ENCODE assay signal across 3 cellular contexts in the genomic region with DNA sequence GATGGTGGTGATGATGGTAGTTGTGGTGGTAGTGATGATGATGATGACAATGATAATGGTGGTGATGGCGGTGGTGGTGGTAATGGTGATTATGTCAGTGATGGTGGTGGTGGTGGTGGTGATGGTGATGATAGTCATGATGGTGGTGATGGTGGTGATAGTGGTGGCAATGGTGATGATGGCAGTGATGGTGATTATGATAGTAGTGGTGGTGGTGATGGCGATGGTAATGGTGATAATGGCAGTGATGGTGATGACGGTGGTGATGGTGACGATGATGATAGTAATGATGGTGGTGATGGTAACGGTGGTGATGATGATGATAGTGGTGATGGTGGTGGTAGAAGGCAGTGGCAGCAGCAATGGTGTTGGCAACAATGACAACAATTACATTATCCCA.
TF ChIP-seq lines count a peak whose summit lies in the region.

No MANE protein-coding gene starts in this region.

TF ChIP-seq in IMR-90, 13 proteins besides CTCF, POLR2A, EP300 and RAD21:
- TF ChIP-seq, protein P1, sequence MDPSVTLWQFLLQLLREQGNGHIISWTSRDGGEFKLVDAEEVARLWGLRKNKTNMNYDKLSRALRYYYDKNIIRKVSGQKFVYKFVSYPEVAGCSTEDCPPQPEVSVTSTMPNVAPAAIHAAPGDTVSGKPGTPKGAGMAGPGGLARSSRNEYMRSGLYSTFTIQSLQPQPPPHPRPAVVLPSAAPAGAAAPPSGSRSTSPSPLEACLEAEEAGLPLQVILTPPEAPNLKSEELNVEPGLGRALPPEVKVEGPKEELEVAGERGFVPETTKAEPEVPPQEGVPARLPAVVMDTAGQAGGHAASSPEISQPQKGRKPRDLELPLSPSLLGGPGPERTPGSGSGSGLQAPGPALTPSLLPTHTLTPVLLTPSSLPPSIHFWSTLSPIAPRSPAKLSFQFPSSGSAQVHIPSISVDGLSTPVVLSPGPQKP (IDR thresholded peaks at IDR 0.05; ENCODE audit: borderline replicate concordance, low read depth, low read length) = no peak
- TF ChIP-seq, protein P2, sequence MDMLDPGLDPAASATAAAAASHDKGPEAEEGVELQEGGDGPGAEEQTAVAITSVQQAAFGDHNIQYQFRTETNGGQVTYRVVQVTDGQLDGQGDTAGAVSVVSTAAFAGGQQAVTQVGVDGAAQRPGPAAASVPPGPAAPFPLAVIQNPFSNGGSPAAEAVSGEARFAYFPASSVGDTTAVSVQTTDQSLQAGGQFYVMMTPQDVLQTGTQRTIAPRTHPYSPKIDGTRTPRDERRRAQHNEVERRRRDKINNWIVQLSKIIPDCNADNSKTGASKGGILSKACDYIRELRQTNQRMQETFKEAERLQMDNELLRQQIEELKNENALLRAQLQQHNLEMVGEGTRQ (IDR thresholded peaks at IDR 0.05; ENCODE audit: low read depth, low read length) = no peak
- no peak for TF ChIP-seq RFX5 (IDR thresholded peaks at IDR 0.05; ENCODE audit: low read depth, low read length)
- TF ChIP-seq MXI1 (IDR thresholded peaks at IDR 0.05; ENCODE audit: borderline replicate concordance, low read depth, low read length) = no peak
- TF ChIP-seq CHD1 (IDR thresholded peaks at IDR 0.05; ENCODE audit: low read depth, low read length) = no peak
- no peak for TF ChIP-seq SMC3 (IDR thresholded peaks at IDR 0.05; ENCODE audit: low read depth, low read length)

TF ChIP-seq in SK-N-SH treated with all-trans-retinoic acid at 6 μM for 48 hours, 23 proteins besides CTCF, POLR2A, EP300 and RAD21 (continued from another document):
- TF ChIP-seq, protein P3, sequence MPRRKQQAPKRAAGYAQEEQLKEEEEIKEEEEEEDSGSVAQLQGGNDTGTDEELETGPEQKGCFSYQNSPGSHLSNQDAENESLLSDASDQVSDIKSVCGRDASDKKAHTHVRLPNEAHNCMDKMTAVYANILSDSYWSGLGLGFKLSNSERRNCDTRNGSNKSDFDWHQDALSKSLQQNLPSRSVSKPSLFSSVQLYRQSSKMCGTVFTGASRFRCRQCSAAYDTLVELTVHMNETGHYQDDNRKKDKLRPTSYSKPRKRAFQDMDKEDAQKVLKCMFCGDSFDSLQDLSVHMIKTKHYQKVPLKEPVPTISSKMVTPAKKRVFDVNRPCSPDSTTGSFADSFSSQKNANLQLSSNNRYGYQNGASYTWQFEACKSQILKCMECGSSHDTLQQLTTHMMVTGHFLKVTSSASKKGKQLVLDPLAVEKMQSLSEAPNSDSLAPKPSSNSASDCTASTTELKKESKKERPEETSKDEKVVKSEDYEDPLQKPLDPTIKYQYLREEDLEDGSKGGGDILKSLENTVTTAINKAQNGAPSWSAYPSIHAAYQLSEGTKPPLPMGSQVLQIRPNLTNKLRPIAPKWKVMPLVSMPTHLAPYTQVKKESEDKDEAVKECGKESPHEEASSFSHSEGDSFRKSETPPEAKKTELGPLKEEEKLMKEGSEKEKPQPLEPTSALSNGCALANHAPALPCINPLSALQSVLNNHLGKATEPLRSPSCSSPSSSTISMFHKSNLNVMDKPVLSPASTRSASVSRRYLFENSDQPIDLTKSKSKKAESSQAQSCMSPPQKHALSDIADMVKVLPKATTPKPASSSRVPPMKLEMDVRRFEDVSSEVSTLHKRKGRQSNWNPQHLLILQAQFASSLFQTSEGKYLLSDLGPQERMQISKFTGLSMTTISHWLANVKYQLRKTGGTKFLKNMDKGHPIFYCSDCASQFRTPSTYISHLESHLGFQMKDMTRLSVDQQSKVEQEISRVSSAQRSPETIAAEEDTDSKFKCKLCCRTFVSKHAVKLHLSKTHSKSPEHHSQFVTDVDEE (CRISPR knock-in tag; IDR thresholded peaks at IDR 0.05) = no peak
- TF ChIP-seq ZC3H10 (CRISPR knock-in tag; IDR thresholded peaks at IDR 0.05) = no peak
- TF ChIP-seq, protein P4, sequence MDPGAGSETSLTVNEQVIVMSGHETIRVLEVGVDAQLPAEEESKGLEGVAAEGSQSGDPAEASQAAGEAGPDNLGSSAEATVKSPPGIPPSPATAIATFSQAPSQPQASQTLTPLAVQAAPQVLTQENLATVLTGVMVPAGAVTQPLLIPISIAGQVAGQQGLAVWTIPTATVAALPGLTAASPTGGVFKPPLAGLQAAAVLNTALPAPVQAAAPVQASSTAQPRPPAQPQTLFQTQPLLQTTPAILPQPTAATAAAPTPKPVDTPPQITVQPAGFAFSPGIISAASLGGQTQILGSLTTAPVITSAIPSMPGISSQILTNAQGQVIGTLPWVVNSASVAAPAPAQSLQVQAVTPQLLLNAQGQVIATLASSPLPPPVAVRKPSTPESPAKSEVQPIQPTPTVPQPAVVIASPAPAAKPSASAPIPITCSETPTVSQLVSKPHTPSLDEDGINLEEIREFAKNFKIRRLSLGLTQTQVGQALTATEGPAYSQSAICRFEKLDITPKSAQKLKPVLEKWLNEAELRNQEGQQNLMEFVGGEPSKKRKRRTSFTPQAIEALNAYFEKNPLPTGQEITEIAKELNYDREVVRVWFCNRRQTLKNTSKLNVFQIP (CRISPR knock-in tag; IDR thresholded peaks at IDR 0.05; ENCODE audit: borderline replicate concordance, low read depth) = no peak
- TF ChIP-seq, protein P5, sequence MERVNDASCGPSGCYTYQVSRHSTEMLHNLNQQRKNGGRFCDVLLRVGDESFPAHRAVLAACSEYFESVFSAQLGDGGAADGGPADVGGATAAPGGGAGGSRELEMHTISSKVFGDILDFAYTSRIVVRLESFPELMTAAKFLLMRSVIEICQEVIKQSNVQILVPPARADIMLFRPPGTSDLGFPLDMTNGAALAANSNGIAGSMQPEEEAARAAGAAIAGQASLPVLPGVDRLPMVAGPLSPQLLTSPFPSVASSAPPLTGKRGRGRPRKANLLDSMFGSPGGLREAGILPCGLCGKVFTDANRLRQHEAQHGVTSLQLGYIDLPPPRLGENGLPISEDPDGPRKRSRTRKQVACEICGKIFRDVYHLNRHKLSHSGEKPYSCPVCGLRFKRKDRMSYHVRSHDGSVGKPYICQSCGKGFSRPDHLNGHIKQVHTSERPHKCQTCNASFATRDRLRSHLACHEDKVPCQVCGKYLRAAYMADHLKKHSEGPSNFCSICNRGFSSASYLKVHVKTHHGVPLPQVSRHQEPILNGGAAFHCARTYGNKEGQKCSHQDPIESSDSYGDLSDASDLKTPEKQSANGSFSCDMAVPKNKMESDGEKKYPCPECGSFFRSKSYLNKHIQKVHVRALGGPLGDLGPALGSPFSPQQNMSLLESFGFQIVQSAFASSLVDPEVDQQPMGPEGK (CRISPR knock-in tag; IDR thresholded peaks at IDR 0.05; ENCODE audit: borderline replicate concordance) = no peak
- no peak for TF ChIP-seq RARB (CRISPR knock-in tag; IDR thresholded peaks at IDR 0.05)
- no peak for TF ChIP-seq ZNF565 (CRISPR knock-in tag; conservative IDR thresholded peaks at IDR 0.05; ENCODE audit: low read depth)
- TF ChIP-seq CSDC2 (CRISPR knock-in tag; IDR thresholded peaks at IDR 0.05) = no peak
- TF ChIP-seq, protein P6, sequence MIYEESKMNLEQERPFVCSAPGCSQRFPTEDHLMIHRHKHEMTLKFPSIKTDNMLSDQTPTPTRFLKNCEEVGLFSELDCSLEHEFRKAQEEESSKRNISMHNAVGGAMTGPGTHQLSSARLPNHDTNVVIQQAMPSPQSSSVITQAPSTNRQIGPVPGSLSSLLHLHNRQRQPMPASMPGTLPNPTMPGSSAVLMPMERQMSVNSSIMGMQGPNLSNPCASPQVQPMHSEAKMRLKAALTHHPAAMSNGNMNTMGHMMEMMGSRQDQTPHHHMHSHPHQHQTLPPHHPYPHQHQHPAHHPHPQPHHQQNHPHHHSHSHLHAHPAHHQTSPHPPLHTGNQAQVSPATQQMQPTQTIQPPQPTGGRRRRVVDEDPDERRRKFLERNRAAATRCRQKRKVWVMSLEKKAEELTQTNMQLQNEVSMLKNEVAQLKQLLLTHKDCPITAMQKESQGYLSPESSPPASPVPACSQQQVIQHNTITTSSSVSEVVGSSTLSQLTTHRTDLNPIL (CRISPR knock-in tag; IDR thresholded peaks at IDR 0.05; ENCODE audit: low read depth) = no peak
- no peak for TF ChIP-seq SNAI2 (CRISPR knock-in tag; IDR thresholded peaks at IDR 0.05)
- no peak for TF ChIP-seq TOX (CRISPR knock-in tag; IDR thresholded peaks at IDR 0.05; ENCODE audit: borderline replicate concordance)
- no peak for TF ChIP-seq OSR1 (CRISPR knock-in tag; IDR thresholded peaks at IDR 0.05)
- no peak for TF ChIP-seq BACH2 (CRISPR knock-in tag; IDR thresholded peaks at IDR 0.05; ENCODE audit: borderline replicate concordance)
- TF ChIP-seq ZNF70 (CRISPR knock-in tag; IDR thresholded peaks at IDR 0.05) = no peak
- no peak for TF ChIP-seq ZNF8 (CRISPR knock-in tag; IDR thresholded peaks at IDR 0.05)
TF ChIP-seq in SK-N-SH treated with all-trans-retinoic acid at 6 μM for 48 hours: peak in this region for 0.

TF ChIP-seq in WTC11, 78 proteins besides CTCF, POLR2A, EP300 and RAD21 (continued from another document):
- TF ChIP-seq, protein P7, sequence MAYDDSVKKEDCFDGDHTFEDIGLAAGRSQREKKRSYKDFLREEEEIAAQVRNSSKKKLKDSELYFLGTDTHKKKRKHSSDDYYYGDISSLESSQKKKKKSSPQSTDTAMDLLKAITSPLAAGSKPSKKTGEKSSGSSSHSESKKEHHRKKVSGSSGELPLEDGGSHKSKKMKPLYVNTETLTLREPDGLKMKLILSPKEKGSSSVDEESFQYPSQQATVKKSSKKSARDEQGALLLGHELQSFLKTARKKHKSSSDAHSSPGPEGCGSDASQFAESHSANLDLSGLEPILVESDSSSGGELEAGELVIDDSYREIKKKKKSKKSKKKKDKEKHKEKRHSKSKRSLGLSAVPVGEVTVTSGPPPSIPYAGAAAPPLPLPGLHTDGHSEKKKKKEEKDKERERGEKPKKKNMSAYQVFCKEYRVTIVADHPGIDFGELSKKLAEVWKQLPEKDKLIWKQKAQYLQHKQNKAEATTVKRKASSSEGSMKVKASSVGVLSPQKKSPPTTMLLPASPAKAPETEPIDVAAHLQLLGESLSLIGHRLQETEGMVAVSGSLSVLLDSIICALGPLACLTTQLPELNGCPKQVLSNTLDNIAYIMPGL (CRISPR knock-in tag; IDR thresholded peaks at IDR 0.05) = no peak
- no peak for TF ChIP-seq MYBL2 (CRISPR knock-in tag; IDR thresholded peaks at IDR 0.05)
- no peak for TF ChIP-seq IRF2 (CRISPR knock-in tag; IDR thresholded peaks at IDR 0.05; ENCODE audit: borderline replicate concordance, low read depth)
- no peak for TF ChIP-seq SMAD4 (CRISPR knock-in tag; IDR thresholded peaks at IDR 0.05)
- no peak for TF ChIP-seq ETV6 (CRISPR knock-in tag; IDR thresholded peaks at IDR 0.05)
- no peak for TF ChIP-seq SP1 (CRISPR knock-in tag; conservative IDR thresholded peaks at IDR 0.05)
- no peak for TF ChIP-seq NR3C1 (CRISPR knock-in tag; conservative IDR thresholded peaks at IDR 0.05; ENCODE audit: low read depth)
TF ChIP-seq in WTC11: peak in this region for 0.
